ENCODE assay signal across 26 cellular contexts in genomic region chr11:47726878-47727514, GRCh38. TPM values are rescaled to one million over a fixed set of nuclear protein-coding genes. Genes with fewer than 3 reads are reported as not detected.
"Had no signal": no experiment of that assay in that cellular context is flagged by ENCODE, and none has a peak within 500 bp of the region (broad histone marks: within the 10 kb centered on the region; RNA-seq: fewer than 3 reads in every experiment).

No MANE protein-coding gene starts in this region.

- H3K27ac ChIP-seq: cardiac muscle cell, WERI-Rb-1 had no signal

- H3K9ac ChIP-seq: SK-N-SH had no signal

- ATAC-seq: activated CD4-positive, CD25-positive, alpha-beta regulatory T cell treated with anti-CD3 and anti-CD28 coated beads, Interleukin-2, amount 50 U/mL, for 24 hours; activated CD8-positive, alpha-beta T cell treated with anti-CD3 and anti-CD28 coated beads for 36 hours; Panc1; Right ventricle myocardium inferior had no signal

- H3K9me3 ChIP-seq: SK-N-SH had no signal

- H3K27me3 ChIP-seq: cardiac muscle cell had no signal

- H3K4me3 ChIP-seq: cardiac muscle cell had no signal

- DNase-seq: activated CD4-positive, alpha-beta T cell treated with anti-CD3 and anti-CD28 coated beads for 4 hours; activated CD8-positive, alpha-beta memory T cell treated with anti-CD3 and anti-CD28 coated beads, Interleukin-2, amount 50 U/mL, for 4 hours; activated CD8-positive, alpha-beta T cell treated with anti-CD3 and anti-CD28 coated beads for 36 hours; activated naive CD4-positive, alpha-beta T cell treated with anti-CD3 and anti-CD28 coated beads, Interleukin-2, amount 50 U/mL, for 16 hours; activated naive CD8-positive, alpha-beta T cell treated with anti-CD3 and anti-CD28 coated beads, Interleukin-2, amount 10 ng/mL, durations not matched to agents 7 days and 5 days; amniotic stem cell; KG1; NCI-H1092; NCI-H1417; NCI-H2029; NCI-H2107; NCI-H2171 treated with DMSO at 0.1 percent for 48 hours; NCI-H345; NCI-H510A; NCI-H526 treated with DMSO at 0.1 percent for 48 hours; NCI-H82; NK-92 treated with Interleukin-12 subunit alpha and Interleukin-12 subunit beta, amount 100 ng/mL, for 24 hours; OCI-M1; RPMI8226; SK-N-SH; T-helper 1 cell; WERI-Rb-1 had no signal

RNA-seq across cellular contexts. Expression of gene AGBL2, which starts 11.8 kb away (rescaled TPM):
- polyA plus RNA-seq: cardiac muscle cell had no signal
